In the genomic region with DNA sequence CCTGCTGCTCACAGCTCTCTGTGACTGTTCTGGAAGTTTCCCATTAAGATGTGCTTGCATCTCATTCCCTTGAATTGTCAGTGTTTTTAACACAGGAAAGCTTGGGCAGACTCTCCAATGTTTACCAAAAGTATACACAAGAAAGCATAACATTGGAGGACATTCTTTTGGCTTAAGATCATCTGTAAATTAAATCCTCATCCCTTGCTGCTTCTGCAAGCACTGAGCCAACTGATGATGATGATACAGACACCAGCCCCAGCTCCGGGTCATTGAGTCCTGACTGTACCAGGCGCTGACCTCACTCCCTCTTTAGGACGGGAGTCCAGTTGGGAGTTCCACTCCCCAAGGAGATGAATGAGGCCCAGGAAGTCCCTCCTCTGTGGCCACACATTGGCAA, we compare ENCODE assay signal across 10 cellular contexts. TPM values are rescaled to one million over a fixed set of nuclear protein-coding genes. Genes with fewer than 3 reads are reported as not detected.
DNase-seq lines count a peak whose midpoint lies in the region; ATAC-seq and TF ChIP-seq lines count a peak whose summit lies in the region.
"Had no signal": no experiment of that assay in that cellular context is flagged by ENCODE, and none has a peak within 500 bp of the region (broad histone marks: within the 10 kb centered on the region; RNA-seq: fewer than 3 reads in every experiment).

No MANE protein-coding gene starts in this region.

- peak; percentile 82 for DNase-seq in EL
- DNase-seq in globus pallidus (ENCODE audit: low spot score), result peak; percentile 78
- no peak for DNase-seq in stimulated activated effector memory CD8-positive, alpha-beta T cell treated with anti-CD3 and anti-CD28 coated beads, Interleukin-12 subunit alpha, Interleukin-12 subunit beta, amount 100 ng/mL, for 72 hours (ENCODE audit: low spot score in 2 of 2)
- DNase-seq in effector memory CD8-positive, alpha-beta T cell, result no peak
- no peak for DNase-seq in D341Med (ENCODE audit: low spot score)
- DNase-seq in GM20000 (ENCODE audit: low spot score), result no peak
- DNase-seq: H9 had no signal

- H3K4me1 Mint-ChIP-seq in activated T-helper 17 cell treated with anti-CD3 and anti-CD28 coated beads, Interleukin-2, amount 50 U/mL, for 72 hours, result peaks cover 57% of the 10 kb centered on the region
- peaks cover 34% of the 10 kb centered on the region for H3K4me1 Mint-ChIP-seq in stimulated activated effector memory CD8-positive, alpha-beta T cell treated with anti-CD3 and anti-CD28 coated beads, Interleukin-12 subunit alpha, Interleukin-12 subunit beta, amount 100 ng/mL, for 72 hours
- peaks cover 6 to 12% of the 10 kb centered on the region in 2 donors for H3K4me1 Mint-ChIP-seq in effector memory CD8-positive, alpha-beta T cell (ENCODE audit: low read depth in 2 of 2)

- H3K27ac Mint-ChIP-seq in activated T-helper 17 cell treated with anti-CD3 and anti-CD28 coated beads, Interleukin-2, amount 50 U/mL, for 72 hours, result peak overlapping the region; percentile 88
- H3K27ac Mint-ChIP-seq in stimulated activated effector memory CD8-positive, alpha-beta T cell treated with anti-CD3 and anti-CD28 coated beads, Interleukin-12 subunit alpha, Interleukin-12 subunit beta, amount 100 ng/mL, for 72 hours, result peak overlapping the region; percentile 32
- peak overlapping the region in 1 of 2 donors; percentile 86 for H3K27ac Mint-ChIP-seq in effector memory CD8-positive, alpha-beta T cell

- H3K36me3 Mint-ChIP-seq in activated T-helper 17 cell treated with anti-CD3 and anti-CD28 coated beads, Interleukin-2, amount 50 U/mL, for 72 hours (ENCODE audit: low read depth), result peaks cover 100% of the 10 kb centered on the region
- H3K36me3 Mint-ChIP-seq in stimulated activated effector memory CD8-positive, alpha-beta T cell treated with anti-CD3 and anti-CD28 coated beads, Interleukin-12 subunit alpha, Interleukin-12 subunit beta, amount 100 ng/mL, for 72 hours, result peaks cover 99% of the 10 kb centered on the region
- peaks cover 32% of the 10 kb centered on the region for H3K36me3 Mint-ChIP-seq in effector memory CD8-positive, alpha-beta T cell (ENCODE audit: insufficient read depth)

- H3K9me3 Mint-ChIP-seq in activated T-helper 17 cell treated with anti-CD3 and anti-CD28 coated beads, Interleukin-2, amount 50 U/mL, for 72 hours, result no peaks in the 10 kb centered on the region
- H3K9me3 Mint-ChIP-seq in stimulated activated effector memory CD8-positive, alpha-beta T cell treated with anti-CD3 and anti-CD28 coated beads, Interleukin-12 subunit alpha, Interleukin-12 subunit beta, amount 100 ng/mL, for 72 hours, result no peaks in the 10 kb centered on the region
- H3K9me3 Mint-ChIP-seq in effector memory CD8-positive, alpha-beta T cell, result no peaks in the 10 kb centered on the region
- H3K9me3 Mint-ChIP-seq: H9 had no signal

- H3K4me3 Mint-ChIP-seq in activated T-helper 17 cell treated with anti-CD3 and anti-CD28 coated beads, Interleukin-2, amount 50 U/mL, for 72 hours, result peak overlapping the region; percentile 3
- no peak overlapping the region for H3K4me3 Mint-ChIP-seq in stimulated activated effector memory CD8-positive, alpha-beta T cell treated with anti-CD3 and anti-CD28 coated beads, Interleukin-12 subunit alpha, Interleukin-12 subunit beta, amount 100 ng/mL, for 72 hours
- no peak overlapping the region for H3K4me3 Mint-ChIP-seq in effector memory CD8-positive, alpha-beta T cell
- H3K4me3 Mint-ChIP-seq: H9 had no signal

- ATAC-seq in activated T-helper 17 cell treated with anti-CD3 and anti-CD28 coated beads, Interleukin-2, amount 50 U/mL, for 72 hours (replicated peaks), result no peak
- no peak for ATAC-seq in stimulated activated effector memory CD8-positive, alpha-beta T cell treated with anti-CD3 and anti-CD28 coated beads, Interleukin-12 subunit alpha, Interleukin-12 subunit beta, amount 100 ng/mL, for 72 hours
- no peak for ATAC-seq in HG02870 (IDR thresholded peaks at IDR 0.05; ENCODE audit: unreplicated experiment)
- no peak for ATAC-seq in effector memory CD8-positive, alpha-beta T cell (replicated peaks)
- ATAC-seq: right cardiac atrium had no signal

- H3K27me3 Mint-ChIP-seq in activated T-helper 17 cell treated with anti-CD3 and anti-CD28 coated beads, Interleukin-2, amount 50 U/mL, for 72 hours, result no peaks in the 10 kb centered on the region
- H3K27me3 Mint-ChIP-seq in effector memory CD8-positive, alpha-beta T cell, result no peaks in the 10 kb centered on the region

- no peak for TF ChIP-seq CTCF in GM20000 (IDR thresholded peaks at IDR 0.05; ENCODE audit: extremely low read depth, missing control alignments)

RNA-seq across cellular contexts. Expression of a gene that starts 23.8 kb away (rescaled TPM):
- total RNA-seq in activated T-helper 17 cell treated with anti-CD3 and anti-CD28 coated beads, Interleukin-2, amount 50 U/mL, for 72 hours, result 100 to 1,000 TPM; 147 to 620 TPM

Comparison
In these comparisons a context has a peak if more than half of its experiments do, and no peak if none do; other contexts are left out.
1. DNase-seq: peak in EL (single experiment) and globus pallidus (single experiment); none in stimulated activated effector memory CD8-positive, alpha-beta T cell treated with anti-CD3 and anti-CD28 coated beads, Interleukin-12 subunit alpha, Interleukin-12 subunit beta, amount 100 ng/mL, for 72 hours (0 of 2), effector memory CD8-positive, alpha-beta T cell (0 of 3), D341Med (single experiment) and GM20000 (single experiment).